ENCODE assay signal across 8 cellular contexts in the genomic region with DNA sequence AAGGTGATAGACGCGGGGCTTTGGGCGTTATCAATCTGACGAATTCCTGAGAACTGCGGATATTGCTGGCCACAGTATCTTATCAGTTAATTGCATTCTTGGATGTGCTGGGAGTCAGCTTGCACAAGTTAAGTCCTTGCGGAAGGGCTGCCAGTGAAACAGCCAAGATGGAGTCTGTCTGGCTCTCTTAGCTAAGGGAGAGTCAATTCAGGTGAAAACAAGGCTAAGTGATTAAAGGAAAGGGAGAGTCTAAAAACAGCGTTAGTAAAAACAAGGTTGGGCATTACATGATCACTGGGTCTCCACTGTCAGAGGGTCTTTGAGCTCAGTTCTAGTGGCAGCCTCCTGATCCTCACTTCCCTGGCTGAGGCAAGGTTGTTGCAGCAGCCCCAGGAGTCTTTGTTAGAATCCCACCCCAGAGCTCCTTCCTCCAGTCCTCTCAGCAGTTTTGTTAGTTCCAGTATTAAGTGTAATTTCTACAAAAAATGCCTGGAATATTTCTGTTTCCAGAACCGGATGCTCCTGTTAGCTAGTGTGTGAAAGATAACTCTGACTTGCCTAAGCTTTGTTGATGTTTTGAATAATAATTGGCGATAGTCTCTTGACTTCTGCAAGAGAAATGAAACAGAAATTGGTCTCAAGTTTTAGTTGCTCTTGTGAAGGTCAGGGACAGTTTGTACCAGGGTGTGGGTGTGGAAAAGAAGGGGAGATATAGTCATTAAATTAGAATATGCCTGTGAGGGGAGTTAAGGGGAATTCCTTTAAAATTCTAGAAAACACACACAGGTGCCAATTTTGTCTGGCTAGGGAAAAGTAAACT. TPM values are rescaled to one million over a fixed set of nuclear protein-coding genes. Genes with fewer than 3 reads are reported as not detected.
DNase-seq lines count a peak whose midpoint lies in the region; ATAC-seq and TF ChIP-seq lines count a peak whose summit lies in the region.

No MANE protein-coding gene starts in this region.

- ATAC-seq in GM18520 (IDR thresholded peaks at IDR 0.05; ENCODE audit: unreplicated experiment), result peak; percentile 21
- peak; percentile 25 for ATAC-seq in HG03095 (IDR thresholded peaks at IDR 0.05; ENCODE audit: unreplicated experiment)
- ATAC-seq in lung (ENCODE audit: insufficient read depth, low FRiP score), result no peak
- ATAC-seq in aorta (ENCODE audit: low FRiP score), result peak; percentile 23
- no peak for ATAC-seq in HG03039 (IDR thresholded peaks at IDR 0.05; ENCODE audit: unreplicated experiment)

- H3K36me3 ChIP-seq in lung (ENCODE audit: control insufficient read depth in 2 of 2, insufficient read depth in 2 of 2, low read length in 2 of 2) (peaks cover 3 to 4% of the 10 kb centered on the region in 2 donors), aorta (ENCODE audit: control insufficient read depth in 1 of 2, insufficient read depth in 2 of 2, low read length in 1 of 2) (no peaks in the 10 kb centered on the region)

- intact Hi-C loops in aorta (cut with DNase I), result no loop called here

- H3K27ac ChIP-seq in lung (ENCODE audit: low read depth in 1 of 2, low read length in 1 of 2), result peak overlapping the region; percentile 88 to 95
- H3K27ac ChIP-seq in aorta (ENCODE audit: low read depth in 1 of 2, low read length in 2 of 2), result peak overlapping the region in 1 of 2 donors; percentile 68

- H3K4me1 ChIP-seq in lung (ENCODE audit: control insufficient read depth in 2 of 2, insufficient read depth in 2 of 2, low read length in 2 of 2), result peaks cover 19 to 29% of the 10 kb centered on the region in 2 donors
- peaks cover 7 to 21% of the 10 kb centered on the region in 2 donors for H3K4me1 ChIP-seq in aorta (ENCODE audit: control insufficient read depth in 1 of 2, insufficient read depth in 2 of 2, low read length in 2 of 2)

- WGBS in lung, 2 donors, result 16 to 25% methylated on average over 9 of the region's 9 CpGs
- 24 to 28% methylated on average over 9 of the region's 9 CpGs for WGBS in aorta, 2 donors

- DNase-seq in amniotic epithelial cell (ENCODE audit: low read depth) (peak; percentile 84), lung (ENCODE audit: low spot score) (no peak), aorta (no peak), NCI-H146 (lab: John Stamatoyannopoulos, UW) (no peak), kidney tubule cell (ENCODE audit: low spot score) (no peak)

- no peak overlapping the region for H3K4me3 ChIP-seq in lung
- no peak overlapping the region for H3K4me3 ChIP-seq in aorta (ENCODE audit: low read length in 2 of 2)

- no peak for TF ChIP-seq CTCF in lung (IDR thresholded peaks at IDR 0.05; ENCODE audit: control extremely low read depth, extremely low read depth)

- H3K9me3 ChIP-seq in lung (ENCODE audit: control insufficient read depth in 2 of 2, insufficient read depth in 1 of 2, low read length in 1 of 2) (no peaks in the 10 kb centered on the region), aorta (ENCODE audit: control insufficient read depth, low read length) (no peaks in the 10 kb centered on the region)

- no peaks in the 10 kb centered on the region for H3K27me3 ChIP-seq in lung (ENCODE audit: control insufficient read depth, insufficient read depth)
- no peaks in the 10 kb centered on the region for H3K27me3 ChIP-seq in aorta (ENCODE audit: control insufficient read depth in 1 of 2, insufficient read depth in 2 of 2, low read length in 1 of 2)

RNA-seq across cellular contexts. Expression of a gene that starts 10.6 kb away (rescaled TPM):
- total RNA-seq in lung (100 to 1,000 TPM; 294 to 345 TPM), aorta (100 to 1,000 TPM; 154 to 244 TPM)
- polyA plus RNA-seq in lung (100 to 1,000 TPM; 101 to 182 TPM), aorta (10 to 100 TPM; 30.4 to 63.5 TPM)

RNA-seq across cellular contexts. Expression of a gene that starts 54.7 kb away (rescaled TPM):
- total RNA-seq in lung (10 to 100 TPM; 46.2 to 71.5 TPM), aorta (10 to 100 TPM; 42.7 to 43.2 TPM)
- polyA plus RNA-seq in lung (10 to 100 TPM; 86.7 to 87.5 TPM), aorta (100 to 1,000 TPM in 1 of 2 donors, 10 to 100 TPM in 1; 62.8 to 152 TPM)

RNA-seq across cellular contexts. Expression of a gene that starts 55.0 kb away (rescaled TPM):
- total RNA-seq in lung (10 to 100 TPM; 25.2 to 36.4 TPM), aorta (10 to 100 TPM; 26.2 to 31.4 TPM)
- polyA plus RNA-seq in lung (1 to 10 TPM; 5.7 to 6.7 TPM), aorta (1 to 10 TPM; 4.8 to 5.3 TPM)

RNA-seq across cellular contexts. Expression of a gene that starts 56.4 kb away (rescaled TPM):
- total RNA-seq in lung (10 to 100 TPM; 24.3 to 74.4 TPM), aorta (10 to 100 TPM in 1 of 2 donors, 1 to 10 TPM in 1; 8.1 to 26.1 TPM)
- polyA plus RNA-seq in lung (1 to 10 TPM; 8.9 to 9.1 TPM), aorta (1 to 10 TPM; 1.1 to 3.4 TPM)

Comparison
In these comparisons a context has a peak if more than half of its experiments do, and no peak if none do; other contexts are left out.
1. ATAC-seq: peak in GM18520 (single experiment), HG03095 (single experiment) and aorta (single experiment); none in lung (single experiment) and HG03039 (single experiment).